ENCODE assay signal across 8 cellular contexts in genomic region chr9:120742951-120743416, GRCh38. TPM values are rescaled to one million over a fixed set of nuclear protein-coding genes. Genes with fewer than 3 reads are reported as not detected.
A peak's percentile ranks its signal among the peaks of the same experiment; 100 is the strongest.
DNase-seq lines count a peak whose midpoint lies in the region; ATAC-seq and TF ChIP-seq lines count a peak whose summit lies in the region.

No MANE protein-coding gene starts in this region.

- H3K4me3 Mint-ChIP-seq in chondrocyte (ENCODE audit: unreplicated experiment) (no peak overlapping the region), naive B cell (no peak overlapping the region)

- ATAC-seq in naive B cell (ENCODE audit: low read depth in 2 of 2) (peak; percentile 28 to 34), GM18520 (IDR thresholded peaks at IDR 0.05; ENCODE audit: unreplicated experiment) (no peak)

- H3K27me3 Mint-ChIP-seq in chondrocyte (ENCODE audit: low read depth) (no peaks in the 10 kb centered on the region), naive B cell (no peaks in the 10 kb centered on the region)

- H3K9me3 Mint-ChIP-seq in chondrocyte (ENCODE audit: low read depth) (no peaks in the 10 kb centered on the region), naive B cell (no peaks in the 10 kb centered on the region)

- DNase-seq in COR-L47 (lab: John Stamatoyannopoulos, UW) (peak; percentile 52), GM19238 (ENCODE audit: insufficient read length, low spot score) (peak; percentile 41), NCI-H748 treated with DMSO at 0.1 percent for 48 hours (lab: John Stamatoyannopoulos, UW) (peak; percentile 24), chondrocyte (ENCODE audit: low spot score) (no peak), naive B cell (no peak), T1000 (lab: John Stamatoyannopoulos, UW) (no peak), GOT3 (lab: John Stamatoyannopoulos, UW) (no peak)

- H3K4me1 Mint-ChIP-seq in chondrocyte (ENCODE audit: low read depth): no peaks in the 10 kb centered on the region
- no peaks in the 10 kb centered on the region for H3K4me1 Mint-ChIP-seq in naive B cell

- H3K27ac Mint-ChIP-seq in chondrocyte (ENCODE audit: unreplicated experiment) (no peak overlapping the region), naive B cell (no peak overlapping the region)

- H3K36me3 Mint-ChIP-seq in chondrocyte (ENCODE audit: low read depth) (no peaks in the 10 kb centered on the region), naive B cell (no peaks in the 10 kb centered on the region)

- peak; percentile 76 for TF ChIP-seq CTCF in chondrocyte (IDR thresholded peaks at IDR 0.05)

RNA-seq across cellular contexts. Expression of gene MEGF9, which starts 28.7 kb away (rescaled TPM):
- total RNA-seq in chondrocyte: 20.6 to 23.2 TPM (median 21.2 TPM) in 3 replicates
- polyA plus RNA-seq in naive B cell (ENCODE audit: low read depth in 6 of 6): 1 to 10 TPM; 4.4 to 5.6 (median 5.0) TPM

RNA-seq across cellular contexts. Expression of gene FBXW2, which starts 50.2 kb away (rescaled TPM):
- 69.0 to 85.7 TPM (median 72.9 TPM) in 3 replicates for total RNA-seq in chondrocyte
- 10 to 100 TPM; 23.2 to 32.3 (median 31.6) TPM for polyA plus RNA-seq in naive B cell (ENCODE audit: low read depth in 6 of 6)

Comparison
In these comparisons a context has a peak if more than half of its experiments do, and no peak if none do; other contexts are left out.
1. DNase-seq: peak in COR-L47 (single experiment), GM19238 (single experiment) and NCI-H748 treated with DMSO at 0.1 percent for 48 hours (single experiment); none in chondrocyte (single experiment), naive B cell (single experiment), T1000 (single experiment) and GOT3 (single experiment).